ENCODE assay signal across 17 cellular contexts in genomic region chr3:154168998-154169880, GRCh38.
"Had no signal": no experiment of that assay in that cellular context is flagged by ENCODE, and none has a peak within 500 bp of the region (broad histone marks: within the 10 kb centered on the region; RNA-seq: fewer than 3 reads in every experiment).

No MANE protein-coding gene starts in this region.

- H3K27me3 ChIP-seq: body of pancreas, heart right ventricle, ovary had no signal

- H3K9me3 ChIP-seq: body of pancreas, heart right ventricle, ovary had no signal

- FAIRE-seq: frontal cortex, kidney had no signal

- DNase-seq: activated effector memory CD4-positive, alpha-beta T cell treated with Interleukin-2 at 50 U/mL for 16 hours; activated T-cell treated with anti-CD3 and anti-CD28 coated beads, Interleukin-2, amount 50 U/mL, for 24 hours; amniotic stem cell; body of pancreas; central memory CD4-positive, alpha-beta T cell; cortex of kidney; effector CD8-positive, alpha-beta T cell; heart right ventricle; kidney; left ventricle myocardium superior; mesendoderm; ovary; retina; T-helper 2 cell; trophoblast cell had no signal

- H3K27ac ChIP-seq: heart right ventricle, ovary had no signal

- H3K4me1 ChIP-seq: heart right ventricle had no signal

- ATAC-seq: activated naive CD4-positive, alpha-beta T cell treated with anti-CD3 and anti-CD28 coated beads, Interleukin-2, amount 50 U/mL, for 72 hours; body of pancreas; heart right ventricle; left ventricle myocardium superior had no signal

- H3K36me3 ChIP-seq: heart right ventricle, ovary had no signal

- H3K4me3 ChIP-seq: body of pancreas, heart right ventricle, ovary had no signal
